In genomic region chr18:55779461-55779710, GRCh38 we compare ENCODE assay signal across 8 cellular contexts.
DNase-seq lines count a peak whose midpoint lies in the region; ATAC-seq, FAIRE-seq and TF ChIP-seq lines count a peak whose summit lies in the region.

No MANE protein-coding gene starts in this region.

- H3K27ac Mint-ChIP-seq in osteocyte (ENCODE audit: unreplicated experiment) = peak overlapping the region; percentile 56

- H3F3A ChIP-seq in DOHH2 (ENCODE audit: control insufficient read depth, insufficient read depth) = no peaks in the 10 kb centered on the region; the same call in 1 of the 2 replicates

- H3K9me3 ChIP-seq in DOHH2 (ENCODE audit: control insufficient read depth, insufficient read depth, low read length) = no peaks in the 10 kb centered on the region

- POLR2A ChIA-PET in GM10248 (lab: Yijun Ruan, JAX) = no interaction called here

- FAIRE-seq in urothelium cell line (lab: Jason Lieb, UNC) = no peak

- H3K4me1 Mint-ChIP-seq in osteocyte (ENCODE audit: unreplicated experiment) = peaks cover 28% of the 10 kb centered on the region

- CTCF ChIA-PET in GM10248 (lab: Yijun Ruan, JAX) = interaction anchor here (1.0 to 1.4 kb wide), 4 partner anchors 9 to 544 kb away, joined by 3 to 4 read pairs (median 3); no protein-coding TSS in a partner anchor

- no peaks in the 10 kb centered on the region for H3K79me2 ChIP-seq in DOHH2 (ENCODE audit: control insufficient read depth, low read length)

- DNase-seq in NCI-H748 (lab: John Stamatoyannopoulos, UW; ENCODE audit: unreplicated experiment) (peak; percentile 74), fibroblast of the aortic adventitia (ENCODE audit: low read depth) (no peak), osteocyte (ENCODE audit: extremely low spot score, unreplicated experiment) (no peak), GM10248 (ENCODE audit: extremely low spot score) (no peak), urothelium cell line (ENCODE audit: low spot score) (no peak)

- H3K4me3 ChIP-seq in DOHH2 (ENCODE audit: low read length) (no peak overlapping the region; the same call in 1 of the 2 replicates), fibroblast of the aortic adventitia (ENCODE audit: low read depth, low read length) (peak overlapping the region; percentile 68)

- H3K4me3 Mint-ChIP-seq in osteocyte (ENCODE audit: unreplicated experiment) = peak overlapping the region; percentile 81

- H3K27ac ChIP-seq in DOHH2 (ENCODE audit: low read depth, low read length) = no peak overlapping the region

- H3K36me3 ChIP-seq in DOHH2 (ENCODE audit: control insufficient read depth, low read length) = no peaks in the 10 kb centered on the region

- peak overlapping the region; percentile 52 for H3K4me2 ChIP-seq in DOHH2 (ENCODE audit: low read length)

- no peaks in the 10 kb centered on the region for H3K27me3 ChIP-seq in DOHH2 (ENCODE audit: control insufficient read depth, low read length)

- no peaks in the 10 kb centered on the region for H3K9me3 Mint-ChIP-seq in osteocyte (ENCODE audit: unreplicated experiment)

- no peaks in the 10 kb centered on the region for H4K20me1 ChIP-seq in DOHH2 (ENCODE audit: control insufficient read depth, insufficient read depth, low read depth, low read length)

- H3K9me2 ChIP-seq in DOHH2 (replicated peaks; ENCODE audit: control insufficient read depth, low read length) = no peaks in the 10 kb centered on the region

- ATAC-seq in GM21528 (IDR thresholded peaks at IDR 0.05; ENCODE audit: low FRiP score, unreplicated experiment) = no peak
- no peak for ATAC-seq in HG03521 (IDR thresholded peaks at IDR 0.05; ENCODE audit: unreplicated experiment)

- no peaks in the 10 kb centered on the region for H3K36me3 Mint-ChIP-seq in osteocyte (ENCODE audit: unreplicated experiment)

- TF ChIP-seq CTCF in DOHH2 (IDR thresholded peaks at IDR 0.05; ENCODE audit: low read depth, low read length, poor library complexity, severe bottlenecking) = no peak
- no peak for TF ChIP-seq CTCF in fibroblast of the aortic adventitia (IDR thresholded peaks at IDR 0.05; ENCODE audit: insufficient read depth, low read length)
- no peak for TF ChIP-seq CTCF in osteocyte (IDR thresholded peaks at IDR 0.05)
- TF ChIP-seq CTCF in GM10248 (IDR thresholded peaks at IDR 0.05; ENCODE audit: control extremely low read depth, extremely low read depth, low read depth, missing control alignments) = no peak

- H3K27me3 Mint-ChIP-seq in osteocyte (ENCODE audit: unreplicated experiment) = no peaks in the 10 kb centered on the region

- H3K4me1 ChIP-seq in DOHH2 (ENCODE audit: control insufficient read depth, low read length) = peaks cover 35% of the 10 kb centered on the region
